Comparison of ENCODE assay signal across 8 cellular contexts in genomic region chr4:143381171-143382118, GRCh38. TPM values are rescaled to one million over a fixed set of nuclear protein-coding genes. Genes with fewer than 3 reads are reported as not detected.
DNase-seq lines count a peak whose midpoint lies in the region; ATAC-seq and TF ChIP-seq lines count a peak whose summit lies in the region.

No MANE protein-coding gene starts in this region.

- H3K9me3 Mint-ChIP-seq in WTC11: no peaks in the 10 kb centered on the region
- no peaks in the 10 kb centered on the region for H3K9me3 Mint-ChIP-seq in activated naive CD4-positive, alpha-beta T cell treated with anti-CD3 and anti-CD28 coated beads, Interleukin-2, amount 50 U/mL, for 72 hours
- no peaks in the 10 kb centered on the region for H3K9me3 Mint-ChIP-seq in activated naive CD4-positive, alpha-beta T cell treated with anti-CD3 and anti-CD28 coated beads for 36 hours
- H3K9me3 Mint-ChIP-seq in activated T-cell treated with anti-CD3 and anti-CD28 coated beads, Interleukin-2, amount 50 U/mL, for 24 hours: no peaks in the 10 kb centered on the region

- H3K4me1 ChIP-seq in skeletal muscle tissue (ENCODE audit: control insufficient read depth in 3 of 3, insufficient read depth in 3 of 3, low read length in 3 of 3): peaks cover 52 to 73% (median 65%) of the 10 kb centered on the region in 3 donors

- ATAC-seq in GM18861 (IDR thresholded peaks at IDR 0.05; ENCODE audit: unreplicated experiment) (peak; percentile 38), HG02970 (IDR thresholded peaks at IDR 0.05; ENCODE audit: low FRiP score, unreplicated experiment) (peak; percentile 39), WTC11 (peak; percentile 75)
- ATAC-seq in activated naive CD4-positive, alpha-beta T cell treated with anti-CD3 and anti-CD28 coated beads, Interleukin-2, amount 50 U/mL, for 72 hours: no peak

- peaks cover 64% of the 10 kb centered on the region for H3K4me1 Mint-ChIP-seq in WTC11
- H3K4me1 Mint-ChIP-seq in activated naive CD4-positive, alpha-beta T cell treated with anti-CD3 and anti-CD28 coated beads for 36 hours (ENCODE audit: low read depth): peaks cover 2% of the 10 kb centered on the region
- H3K4me1 Mint-ChIP-seq in activated T-cell treated with anti-CD3 and anti-CD28 coated beads, Interleukin-2, amount 50 U/mL, for 24 hours (ENCODE audit: low read depth): no peaks in the 10 kb centered on the region

- intact Hi-C loops in activated naive CD4-positive, alpha-beta T cell treated with anti-CD3 and anti-CD28 coated beads for 36 hours (cut with micrococcal nuclease): no loop called here

- H3K27ac ChIP-seq in skeletal muscle tissue (ENCODE audit: low read depth, low read length): peak overlapping the region; percentile 78

- no peaks in the 10 kb centered on the region for H3K9me3 ChIP-seq in skeletal muscle tissue (ENCODE audit: control insufficient read depth in 3 of 3, low read length in 3 of 3)

- H3K4me3 ChIP-seq in skeletal muscle tissue (ENCODE audit: low read length in 3 of 3): peak overlapping the region in 1 of 3 donors; percentile 8

- H3K4me3 Mint-ChIP-seq in WTC11: no peak overlapping the region
- H3K4me3 Mint-ChIP-seq in activated naive CD4-positive, alpha-beta T cell treated with anti-CD3 and anti-CD28 coated beads for 36 hours: no peak overlapping the region
- no peak overlapping the region for H3K4me3 Mint-ChIP-seq in activated T-cell treated with anti-CD3 and anti-CD28 coated beads, Interleukin-2, amount 50 U/mL, for 24 hours

- TF ChIP-seq CTCF in WTC11 (IDR thresholded peaks at IDR 0.05): no peak

- POLR2A ChIA-PET in WTC11 (lab: Charles Lee): no interaction called here

- no peaks in the 10 kb centered on the region for H3K36me3 ChIP-seq in skeletal muscle tissue (ENCODE audit: control insufficient read depth in 3 of 3, insufficient read depth in 3 of 3, low read length in 3 of 3)

- H3K27me3 ChIP-seq in skeletal muscle tissue (ENCODE audit: control insufficient read depth in 3 of 3, insufficient read depth in 3 of 3, low read length in 3 of 3): no peaks in the 10 kb centered on the region

- H3K9ac ChIP-seq in skeletal muscle tissue (ENCODE audit: low read depth in 1 of 3, low read length in 3 of 3): peak overlapping the region in 2 of 3 donors; percentile 36 to 58

- H3K27ac Mint-ChIP-seq in WTC11: peak overlapping the region; percentile 86
- H3K27ac Mint-ChIP-seq in activated naive CD4-positive, alpha-beta T cell treated with anti-CD3 and anti-CD28 coated beads, Interleukin-2, amount 50 U/mL, for 72 hours: no peak overlapping the region
- no peak overlapping the region for H3K27ac Mint-ChIP-seq in activated naive CD4-positive, alpha-beta T cell treated with anti-CD3 and anti-CD28 coated beads for 36 hours
- H3K27ac Mint-ChIP-seq in activated T-cell treated with anti-CD3 and anti-CD28 coated beads, Interleukin-2, amount 50 U/mL, for 24 hours: no peak overlapping the region

- H3K36me3 Mint-ChIP-seq in WTC11: no peaks in the 10 kb centered on the region
- no peaks in the 10 kb centered on the region for H3K36me3 Mint-ChIP-seq in activated naive CD4-positive, alpha-beta T cell treated with anti-CD3 and anti-CD28 coated beads, Interleukin-2, amount 50 U/mL, for 72 hours
- H3K36me3 Mint-ChIP-seq in activated naive CD4-positive, alpha-beta T cell treated with anti-CD3 and anti-CD28 coated beads for 36 hours (ENCODE audit: low read depth): no peaks in the 10 kb centered on the region
- H3K36me3 Mint-ChIP-seq in activated T-cell treated with anti-CD3 and anti-CD28 coated beads, Interleukin-2, amount 50 U/mL, for 24 hours (ENCODE audit: low read depth): no peaks in the 10 kb centered on the region

- no peaks in the 10 kb centered on the region for H3K27me3 Mint-ChIP-seq in WTC11 (ENCODE audit: low read depth)
- no peaks in the 10 kb centered on the region for H3K27me3 Mint-ChIP-seq in activated naive CD4-positive, alpha-beta T cell treated with anti-CD3 and anti-CD28 coated beads for 36 hours (ENCODE audit: low read depth)
- peaks cover 3% of the 10 kb centered on the region for H3K27me3 Mint-ChIP-seq in activated T-cell treated with anti-CD3 and anti-CD28 coated beads, Interleukin-2, amount 50 U/mL, for 24 hours

- CTCF ChIA-PET in WTC11 (lab: Charles Lee): no interaction called here
- CTCF ChIA-PET in activated naive CD4-positive, alpha-beta T cell treated with anti-CD3 and anti-CD28 coated beads for 36 hours (lab: Charles Lee): interaction anchor here (0.5 kb wide), 1 partner anchor 9 kb away, joined by 4 read pairs; no protein-coding TSS in a partner anchor

- no peak for DNase-seq in WTC11 (ENCODE audit: low spot score)
- peak; percentile 47 for DNase-seq in hepatic stellate cell (ENCODE audit: low spot score)
- no peak for DNase-seq in activated naive CD4-positive, alpha-beta T cell treated with anti-CD3 and anti-CD28 coated beads, Interleukin-2, amount 50 U/mL, for 72 hours (ENCODE audit: low spot score in 2 of 2)
- DNase-seq in activated naive CD4-positive, alpha-beta T cell treated with anti-CD3 and anti-CD28 coated beads for 36 hours: no peak
- DNase-seq in activated T-cell treated with anti-CD3 and anti-CD28 coated beads, Interleukin-2, amount 50 U/mL, for 24 hours: no peak

TF ChIP-seq in WTC11, 78 proteins besides CTCF, POLR2A, EP300 and RAD21 (continues in another document):
- TF ChIP-seq GRHL2 (CRISPR knock-in tag; IDR thresholded peaks at IDR 0.05; ENCODE audit: insufficient replicate concordance, severe bottlenecking) (no peak), CBFB (CRISPR knock-in tag; IDR thresholded peaks at IDR 0.05; ENCODE audit: low read depth) (no peak), ZNF425 (CRISPR knock-in tag; conservative IDR thresholded peaks at IDR 0.05) (no peak), NR2C2 (CRISPR knock-in tag; IDR thresholded peaks at IDR 0.05) (no peak), ATF2 (CRISPR knock-in tag; IDR thresholded peaks at IDR 0.05; ENCODE audit: borderline replicate concordance, low read depth) (no peak), ZBTB43 (CRISPR knock-in tag; IDR thresholded peaks at IDR 0.05) (no peak), ZNF671 (CRISPR knock-in tag; IDR thresholded peaks at IDR 0.05) (no peak), FOXP4 (CRISPR knock-in tag; IDR thresholded peaks at IDR 0.05) (no peak), ZNF121 (CRISPR knock-in tag; IDR thresholded peaks at IDR 0.05) (no peak), RELA (CRISPR knock-in tag; IDR thresholded peaks at IDR 0.05; ENCODE audit: borderline replicate concordance) (no peak)

RNA-seq across cellular contexts. Expression of gene GAB1, which starts 44.8 kb away (rescaled TPM):
- 17.4 to 19.7 TPM (median 18.7 TPM) in 3 replicates for total RNA-seq in WTC11 (2021)
- total RNA-seq in skeletal muscle tissue: 36.0 TPM
- total RNA-seq in activated naive CD4-positive, alpha-beta T cell treated with anti-CD3 and anti-CD28 coated beads, Interleukin-2, amount 50 U/mL, for 72 hours: 1 to 10 TPM in 1 of 2 donors, not detected in 1; 3.2 TPM
- total RNA-seq in activated naive CD4-positive, alpha-beta T cell treated with anti-CD3 and anti-CD28 coated beads for 36 hours: under 1 TPM; 0.12 to 0.29 TPM

Comparison
In these comparisons a context has a peak if more than half of its experiments do, and no peak if none do; other contexts are left out.
1. ATAC-seq: peak in GM18861 (single experiment), HG02970 (single experiment) and WTC11 (single experiment); none in activated naive CD4-positive, alpha-beta T cell treated with anti-CD3 and anti-CD28 coated beads, Interleukin-2, amount 50 U/mL, for 72 hours (0 of 2).